Comparison of ENCODE assay signal across 1 cellular context in the genomic region with DNA sequence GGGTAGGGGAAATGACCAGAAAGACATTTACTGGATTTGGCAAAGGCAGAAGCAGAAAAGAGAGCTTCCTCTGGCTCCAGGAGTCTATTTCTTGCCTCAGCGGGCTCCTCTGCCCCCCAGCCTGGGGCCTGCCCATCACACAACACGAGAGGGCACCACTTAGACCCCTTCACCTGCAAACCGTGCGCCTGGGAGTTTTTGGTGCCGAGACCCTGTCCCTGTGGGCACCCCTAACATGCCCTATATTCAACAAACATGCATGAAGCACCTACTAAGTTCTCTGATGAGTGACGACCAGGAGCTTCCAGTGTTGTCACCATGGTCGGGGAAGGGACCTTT.
TF ChIP-seq lines count a peak whose summit lies in the region.

No MANE protein-coding gene starts in this region.

TF ChIP-seq in WTC11, 78 proteins besides CTCF, POLR2A, EP300 and RAD21 (continued from another document):
- TF ChIP-seq, protein P1, sequence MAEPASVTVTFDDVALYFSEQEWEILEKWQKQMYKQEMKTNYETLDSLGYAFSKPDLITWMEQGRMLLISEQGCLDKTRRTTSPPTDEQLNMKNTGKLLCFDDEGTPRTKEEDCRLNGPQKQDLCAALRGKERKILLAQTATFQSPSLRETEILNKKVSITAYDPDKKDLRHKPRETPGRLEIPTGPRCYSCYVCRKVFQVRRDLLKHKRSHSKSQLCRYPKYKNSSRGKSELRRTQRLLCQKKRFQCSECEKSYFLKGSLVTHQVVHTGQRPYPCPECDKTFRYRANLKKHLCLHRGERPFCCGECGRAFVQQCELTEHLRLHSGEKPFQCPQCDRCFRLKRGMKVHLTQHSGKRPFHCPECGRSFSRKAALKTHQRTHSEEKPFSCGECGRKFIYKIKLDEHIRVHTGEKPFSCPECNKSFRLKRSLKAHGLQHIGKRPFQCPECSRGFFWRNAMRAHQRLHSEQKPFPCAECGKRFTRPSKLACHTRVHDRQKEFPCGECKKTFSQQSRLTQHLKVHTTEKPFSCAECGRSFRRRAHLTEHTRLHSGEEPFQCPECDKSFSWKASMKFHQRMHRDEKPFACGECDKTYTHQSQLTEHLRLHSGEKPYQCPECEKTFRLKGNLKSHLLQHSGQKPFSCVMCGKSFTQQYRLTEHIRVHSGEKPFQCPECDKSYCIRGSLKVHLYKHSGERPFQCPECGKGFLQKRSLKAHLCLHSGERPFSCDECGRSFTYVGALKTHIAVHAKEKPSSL (CRISPR knock-in tag; conservative IDR thresholded peaks at IDR 0.05), result no peak
- TF ChIP-seq NFATC4 (CRISPR knock-in tag; IDR thresholded peaks at IDR 0.05) (no peak), ZNF423 (CRISPR knock-in tag; IDR thresholded peaks at IDR 0.05) (no peak), ETV6 (CRISPR knock-in tag; IDR thresholded peaks at IDR 0.05) (no peak), TCF7 (CRISPR knock-in tag; IDR thresholded peaks at IDR 0.05; ENCODE audit: low read depth) (no peak), ZNF396 (CRISPR knock-in tag; IDR thresholded peaks at IDR 0.05; ENCODE audit: borderline replicate concordance) (no peak), ESRRA (CRISPR knock-in tag; IDR thresholded peaks at IDR 0.05; ENCODE audit: borderline replicate concordance) (no peak), SOX15 (CRISPR knock-in tag; IDR thresholded peaks at IDR 0.05) (no peak), ATF1 (CRISPR knock-in tag; IDR thresholded peaks at IDR 0.05) (no peak), CREB1 (CRISPR knock-in tag; IDR thresholded peaks at IDR 0.05) (no peak), JUN (CRISPR knock-in tag; IDR thresholded peaks at IDR 0.05) (no peak), NR1H2 (CRISPR knock-in tag; IDR thresholded peaks at IDR 0.05) (no peak), TEAD1 (CRISPR knock-in tag; IDR thresholded peaks at IDR 0.05) (no peak)
- TF ChIP-seq, protein P2, sequence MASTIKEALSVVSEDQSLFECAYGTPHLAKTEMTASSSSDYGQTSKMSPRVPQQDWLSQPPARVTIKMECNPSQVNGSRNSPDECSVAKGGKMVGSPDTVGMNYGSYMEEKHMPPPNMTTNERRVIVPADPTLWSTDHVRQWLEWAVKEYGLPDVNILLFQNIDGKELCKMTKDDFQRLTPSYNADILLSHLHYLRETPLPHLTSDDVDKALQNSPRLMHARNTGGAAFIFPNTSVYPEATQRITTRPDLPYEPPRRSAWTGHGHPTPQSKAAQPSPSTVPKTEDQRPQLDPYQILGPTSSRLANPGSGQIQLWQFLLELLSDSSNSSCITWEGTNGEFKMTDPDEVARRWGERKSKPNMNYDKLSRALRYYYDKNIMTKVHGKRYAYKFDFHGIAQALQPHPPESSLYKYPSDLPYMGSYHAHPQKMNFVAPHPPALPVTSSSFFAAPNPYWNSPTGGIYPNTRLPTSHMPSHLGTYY (CRISPR knock-in tag; IDR thresholded peaks at IDR 0.05), result no peak
- TF ChIP-seq, protein P3, sequence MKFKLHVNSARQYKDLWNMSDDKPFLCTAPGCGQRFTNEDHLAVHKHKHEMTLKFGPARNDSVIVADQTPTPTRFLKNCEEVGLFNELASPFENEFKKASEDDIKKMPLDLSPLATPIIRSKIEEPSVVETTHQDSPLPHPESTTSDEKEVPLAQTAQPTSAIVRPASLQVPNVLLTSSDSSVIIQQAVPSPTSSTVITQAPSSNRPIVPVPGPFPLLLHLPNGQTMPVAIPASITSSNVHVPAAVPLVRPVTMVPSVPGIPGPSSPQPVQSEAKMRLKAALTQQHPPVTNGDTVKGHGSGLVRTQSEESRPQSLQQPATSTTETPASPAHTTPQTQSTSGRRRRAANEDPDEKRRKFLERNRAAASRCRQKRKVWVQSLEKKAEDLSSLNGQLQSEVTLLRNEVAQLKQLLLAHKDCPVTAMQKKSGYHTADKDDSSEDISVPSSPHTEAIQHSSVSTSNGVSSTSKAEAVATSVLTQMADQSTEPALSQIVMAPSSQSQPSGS (CRISPR knock-in tag; IDR thresholded peaks at IDR 0.05; ENCODE audit: borderline replicate concordance, low read depth), result no peak
